Comparison of ENCODE assay signal across 20 cellular contexts in the genomic region with DNA sequence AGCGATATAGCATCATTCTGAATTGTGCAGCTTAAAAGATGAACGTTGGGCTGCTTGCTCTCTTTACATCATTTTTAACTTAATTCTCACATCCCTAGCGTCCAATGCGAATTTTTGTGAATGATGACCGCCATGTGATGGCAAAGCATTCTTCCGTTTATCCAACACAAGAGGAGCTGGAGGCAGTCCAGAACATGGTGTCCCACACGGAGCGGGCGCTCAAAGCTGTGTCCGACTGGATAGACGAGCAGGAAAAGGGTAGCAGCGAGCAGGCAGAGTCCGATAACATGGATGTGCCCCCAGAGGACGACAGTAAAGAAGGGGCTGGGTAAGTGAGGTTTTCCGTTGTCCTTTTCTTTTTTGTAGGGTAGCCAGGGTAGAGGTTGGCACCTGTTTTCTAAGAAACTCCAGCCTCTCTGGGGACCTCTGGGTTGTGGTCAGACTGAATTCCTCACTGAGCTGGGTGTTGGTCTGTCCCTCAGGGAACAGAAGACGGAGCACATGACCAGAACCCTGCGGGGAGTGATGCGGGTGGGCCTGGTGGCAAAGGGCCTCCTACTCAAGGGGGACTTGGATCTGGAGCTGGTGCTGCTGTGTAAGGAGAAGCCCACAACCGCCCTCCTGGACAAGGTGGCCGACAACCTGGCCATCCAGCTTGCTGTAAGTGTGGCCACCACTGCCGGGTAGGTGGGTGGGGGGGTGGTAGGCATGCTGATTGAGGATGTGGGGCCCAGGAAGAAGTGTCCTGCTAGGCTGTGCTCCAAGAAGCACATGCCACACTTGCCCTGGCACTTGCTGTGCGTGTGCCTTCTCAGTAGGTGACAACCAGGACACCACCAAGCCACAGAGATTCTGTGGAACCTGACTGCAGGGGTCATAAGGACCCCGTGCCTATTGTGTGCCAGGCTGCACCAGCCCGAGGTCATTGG. TPM values are rescaled to one million over a fixed set of nuclear protein-coding genes. Genes with fewer than 3 reads are reported as not detected.
DNase-seq lines count a peak whose midpoint lies in the region; ATAC-seq lines count a peak whose summit lies in the region.
"Had no signal": no experiment of that assay in that cellular context is flagged by ENCODE, and none has a peak within 500 bp of the region (broad histone marks: within the 10 kb centered on the region; RNA-seq: fewer than 3 reads in every experiment).

No MANE protein-coding gene starts in this region.

- DNase-seq in H7: peak; percentile 13
- no peak for DNase-seq in activated naive CD8-positive, alpha-beta T cell treated with anti-CD3 and anti-CD28 coated beads for 36 hours
- DNase-seq in right cardiac atrium: peak in 2 of 3 donors; percentile 58 to 73
- no peak for DNase-seq in T-helper 2 cell
- DNase-seq in NCI-H1092 (lab: John Stamatoyannopoulos, UW): no peak
- DNase-seq in immature natural killer cell: no peak
- DNase-seq: activated CD4-positive, alpha-beta T cell treated with anti-CD3 and anti-CD28 coated beads, Interleukin-2, amount 50 U/mL, for 1 hour; activated T-cell treated with anti-CD3 and anti-CD28 coated beads, Interleukin-2, amount 50 U/mL, for 48 hours; effector CD8-positive, alpha-beta T cell; GDM1; hypothalamus; KBM-7; kidney glomerular epithelial cell; NCI-H2107; NCI-H748 treated with DMSO at 0.1 percent for 48 hours had no signal

- H3K9me3 Mint-ChIP-seq in activated naive CD8-positive, alpha-beta T cell treated with anti-CD3 and anti-CD28 coated beads for 36 hours: no peaks in the 10 kb centered on the region
- H3K9me3 Mint-ChIP-seq in immature natural killer cell: no peaks in the 10 kb centered on the region

- intact Hi-C loops in right cardiac atrium (cut with DNase I): no loop called here

- H3K9me3 ChIP-seq in BLaER1 (no peaks in the 10 kb centered on the region), right cardiac atrium (ENCODE audit: control insufficient read depth, low read length) (no peaks in the 10 kb centered on the region)
- H3K9me3 ChIP-seq: suprapubic skin had no signal

- H3K4me2 ChIP-seq in BLaER1: peak overlapping the region; percentile 77
- H3K4me2 ChIP-seq: smooth muscle cell had no signal

- ATAC-seq in right cardiac atrium (peak; percentile 15 to 44), GM19463 (IDR thresholded peaks at IDR 0.05; ENCODE audit: unreplicated experiment) (no peak)

- no peaks in the 10 kb centered on the region for H3K27me3 ChIP-seq in BLaER1
- H3K27me3 ChIP-seq in H7 (ENCODE audit: control insufficient read depth, insufficient read depth, low read length): no peaks in the 10 kb centered on the region
- no peaks in the 10 kb centered on the region for H3K27me3 ChIP-seq in right cardiac atrium (ENCODE audit: control insufficient read depth, insufficient read depth)
- H3K27me3 ChIP-seq: cardiac muscle cell, suprapubic skin had no signal

- 69% methylated on average over 24 of the region's 24 CpGs for WGBS in right cardiac atrium

- peaks cover 42% of the 10 kb centered on the region for H3K36me3 Mint-ChIP-seq in activated naive CD8-positive, alpha-beta T cell treated with anti-CD3 and anti-CD28 coated beads for 36 hours
- H3K36me3 Mint-ChIP-seq in immature natural killer cell: peaks cover 5 to 13% (median 8%) of the 10 kb centered on the region in 3 donors

- H3K4me3 Mint-ChIP-seq in activated naive CD8-positive, alpha-beta T cell treated with anti-CD3 and anti-CD28 coated beads for 36 hours: no peak overlapping the region
- no peak overlapping the region for H3K4me3 Mint-ChIP-seq in immature natural killer cell

- peak overlapping the region; percentile 26 for H3K27ac Mint-ChIP-seq in activated naive CD8-positive, alpha-beta T cell treated with anti-CD3 and anti-CD28 coated beads for 36 hours
- peak overlapping the region in 2 of 6 donors; percentile 46 to 66 for H3K27ac Mint-ChIP-seq in immature natural killer cell

- H3K4me1 ChIP-seq in BLaER1 (peaks cover 56% of the 10 kb centered on the region), right cardiac atrium (ENCODE audit: control insufficient read depth, insufficient read depth, low read length) (no peaks in the 10 kb centered on the region)

- no peaks in the 10 kb centered on the region for H3K27me3 Mint-ChIP-seq in activated naive CD8-positive, alpha-beta T cell treated with anti-CD3 and anti-CD28 coated beads for 36 hours
- H3K27me3 Mint-ChIP-seq in immature natural killer cell (ENCODE audit: low read depth in 3 of 3): peaks cover 2 to 24% (median 5%) of the 10 kb centered on the region in 3 donors

- H3K27ac ChIP-seq in BLaER1: peak overlapping the region; percentile 55; the same call in 1 of the 2 replicates
- H3K27ac ChIP-seq in right cardiac atrium (ENCODE audit: low read length): no peak overlapping the region
- H3K27ac ChIP-seq: cardiac muscle cell, suprapubic skin had no signal

- peaks cover 100% of the 10 kb centered on the region for H3K36me3 ChIP-seq in BLaER1
- peaks cover 53% of the 10 kb centered on the region for H3K36me3 ChIP-seq in H7 (replicated peaks; ENCODE audit: control insufficient read depth, insufficient read depth, low read length)

- H3K4me3 ChIP-seq in BLaER1 (no peak overlapping the region), H7 (ENCODE audit: insufficient read depth, low read depth, low read length) (no peak overlapping the region), right cardiac atrium (ENCODE audit: low read length) (no peak overlapping the region)
- H3K4me3 ChIP-seq: cardiac muscle cell, smooth muscle cell, suprapubic skin had no signal

- H3K9ac ChIP-seq in BLaER1: peak overlapping the region; percentile 41; the same call in 1 of the 2 replicates

- peaks cover 31% of the 10 kb centered on the region for H3K4me1 Mint-ChIP-seq in activated naive CD8-positive, alpha-beta T cell treated with anti-CD3 and anti-CD28 coated beads for 36 hours
- peaks cover 36 to 40% of the 10 kb centered on the region in 2 donors for H3K4me1 Mint-ChIP-seq in immature natural killer cell

- peaks cover 100% of the 10 kb centered on the region for H4K20me1 ChIP-seq in BLaER1

RNA-seq across cellular contexts. Expression of a gene that starts 17.0 kb away (rescaled TPM):
- total RNA-seq in H7 (2014; rRNA removed; shearing (Covaris generic)): 354 and 378 TPM in 2 replicates
- 100 to 1,000 TPM; 500 to 527 TPM for total RNA-seq in activated naive CD8-positive, alpha-beta T cell treated with anti-CD3 and anti-CD28 coated beads for 36 hours
- total RNA-seq in right cardiac atrium: 100 to 1,000 TPM; 119 to 161 (median 141) TPM
- polyA plus RNA-seq in right cardiac atrium: 74.2 TPM
- polyA plus RNA-seq in immature natural killer cell: 100 to 1,000 TPM in 1 of 3 donors, 10 to 100 TPM in 2; 33.7 to 107 (median 52.2) TPM

RNA-seq across cellular contexts. Expression of a gene that starts 30.1 kb away (rescaled TPM):
- total RNA-seq in H7 (2014; rRNA removed; shearing (Covaris generic)): 52.4 and 64.9 TPM in 2 replicates
- 10 to 100 TPM; 66.6 to 71.5 TPM for total RNA-seq in activated naive CD8-positive, alpha-beta T cell treated with anti-CD3 and anti-CD28 coated beads for 36 hours
- 10 to 100 TPM; 23.7 to 30.7 (median 26.1) TPM for total RNA-seq in right cardiac atrium
- polyA plus RNA-seq in right cardiac atrium (33.1 TPM), immature natural killer cell (10 to 100 TPM; 25.5 to 48.1 (median 33.7) TPM)

RNA-seq across cellular contexts. Expression of a gene that starts 45.8 kb away (rescaled TPM):
- 39.4 and 43.0 TPM in 2 replicates for total RNA-seq in H7 (2014; rRNA removed; shearing (Covaris generic))
- 10 to 100 TPM; 70.6 to 71.6 TPM for total RNA-seq in activated naive CD8-positive, alpha-beta T cell treated with anti-CD3 and anti-CD28 coated beads for 36 hours
- 100 to 1,000 TPM; 105 to 145 (median 110) TPM for total RNA-seq in right cardiac atrium
- polyA plus RNA-seq in right cardiac atrium (70.1 TPM), immature natural killer cell (100 to 1,000 TPM; 195 to 449 (median 327) TPM)

RNA-seq across cellular contexts. Expression of a gene that starts 46.7 kb away (rescaled TPM):
- total RNA-seq in H7 (2014; rRNA removed; shearing (Covaris generic)): 77.6 and 89.9 TPM in 2 replicates
- total RNA-seq in activated naive CD8-positive, alpha-beta T cell treated with anti-CD3 and anti-CD28 coated beads for 36 hours: 100 to 1,000 TPM; 127 to 133 TPM
- total RNA-seq in right cardiac atrium: 100 to 1,000 TPM; 176 to 202 (median 189) TPM
- polyA plus RNA-seq in right cardiac atrium (129 TPM), immature natural killer cell (100 to 1,000 TPM in 1 of 3 donors, 10 to 100 TPM in 2; 62.9 to 170 (median 92.7) TPM)

Comparison
In these comparisons a context has a peak if more than half of its experiments do, and no peak if none do; other contexts are left out.
1. DNase-seq: peak in H7 (single experiment) and right cardiac atrium (2 of 3); none in activated naive CD8-positive, alpha-beta T cell treated with anti-CD3 and anti-CD28 coated beads for 36 hours (single experiment), T-helper 2 cell (0 of 5), NCI-H1092 (single experiment) and immature natural killer cell (0 of 3).